Comparison of ENCODE assay signal across 13 cellular contexts in genomic region chr6:159213401-159213800, GRCh38. TPM values are rescaled to one million over a fixed set of nuclear protein-coding genes. Genes with fewer than 3 reads are reported as not detected.
"Had no signal": no experiment of that assay in that cellular context is flagged by ENCODE, and none has a peak within 500 bp of the region (broad histone marks: within the 10 kb centered on the region; RNA-seq: fewer than 3 reads in every experiment).

No MANE protein-coding gene starts in this region.

- H3K9me3 ChIP-seq: esophagus muscularis mucosa, gastroesophageal sphincter, left lung, sigmoid colon had no signal

- H3K4me3 ChIP-seq: cardiac muscle cell, esophagus muscularis mucosa, gastroesophageal sphincter, left lung, sigmoid colon had no signal

- DNase-seq: activated CD4-positive, alpha-beta memory T cell treated with anti-CD3 and anti-CD28 coated beads, Interleukin-2, amount 10 ng/mL, durations not matched to agents 7 days and 5 days; activated CD4-positive, CD25-positive, alpha-beta regulatory T cell treated with anti-CD3 and anti-CD28 coated beads, Interleukin-2, amount 50 U/mL, for 72 hours; activated CD8-positive, alpha-beta memory T cell treated with anti-CD3 and anti-CD28 coated beads, Interleukin-2, amount 50 U/mL, for 4 hours; islet precursor cell; left lung; sigmoid colon; stimulated activated CD4-positive, alpha-beta T cell treated with anti-CD3 and anti-CD28 coated beads, Interleukin-2, amount 100 ng/mL, for 48 hours; stimulated activated naive CD4-positive, alpha-beta T cell treated with Interleukin-2 at 50 U/mL for 16 hours had no signal

- H3K27me3 ChIP-seq: cardiac muscle cell, esophagus muscularis mucosa, gastroesophageal sphincter, left lung, sigmoid colon had no signal

- H3K36me3 ChIP-seq: cardiac muscle cell, esophagus muscularis mucosa, gastroesophageal sphincter, left lung, sigmoid colon had no signal

- H3K4me1 ChIP-seq: gastroesophageal sphincter, left lung had no signal

- H3K27ac ChIP-seq: cardiac muscle cell, esophagus muscularis mucosa, gastroesophageal sphincter, left lung, sigmoid colon had no signal

- ATAC-seq: gastroesophageal sphincter; left lung; natural killer cell treated with Interleukin-12 subunit alpha and Interleukin-12 subunit beta and Interleukin-15 and Interleukin-18, amount 100 ng/mL, for 72 hours had no signal

RNA-seq across cellular contexts. Expression of gene FNDC1, which starts 44.2 kb away (rescaled TPM):
- total RNA-seq: activated CD4-positive, alpha-beta memory T cell treated with anti-CD3 and anti-CD28 coated beads, Interleukin-2, amount 10 ng/mL, durations not matched to agents 7 days and 5 days; natural killer cell treated with Interleukin-12 subunit alpha and Interleukin-12 subunit beta and Interleukin-15 and Interleukin-18, amount 100 ng/mL, for 72 hours; pulmonary artery endothelial cell had no signal
- polyA plus RNA-seq: cardiac muscle cell had no signal
